ENCODE assay signal across 27 cellular contexts in genomic region chr2:128438586-128438985, GRCh38.
DNase-seq lines count a peak whose midpoint lies in the region; ATAC-seq and TF ChIP-seq lines count a peak whose summit lies in the region.
"Had no signal": no experiment of that assay in that cellular context is flagged by ENCODE, and none has a peak within 500 bp of the region (broad histone marks: within the 10 kb centered on the region; RNA-seq: fewer than 3 reads in every experiment).

No MANE protein-coding gene starts in this region.

- H3K4me3 Mint-ChIP-seq in osteocyte (ENCODE audit: unreplicated experiment) = no peak overlapping the region
- H3K4me3 Mint-ChIP-seq: activated CD4-positive, alpha-beta memory T cell treated with anti-CD3 and anti-CD28 coated beads for 36 hours; activated naive CD8-positive, alpha-beta T cell treated with anti-CD3 and anti-CD28 coated beads, Interleukin-2, amount 10 ng/mL, durations not matched to agents 7 days and 5 days; stimulated activated naive CD8-positive, alpha-beta T cell treated with anti-CD3 and anti-CD28 coated beads, Interleukin-15, amount 100 ng/mL, for 72 hours had no signal

- TF ChIP-seq CTCF in osteocyte (IDR thresholded peaks at IDR 0.05) = no peak

- no peaks in the 10 kb centered on the region for H3K36me3 ChIP-seq in BLaER1
- H3K36me3 ChIP-seq in MG63 = no peaks in the 10 kb centered on the region
- H3K36me3 ChIP-seq: ascending aorta, BE2C, HAP-1, lower lobe of right lung, transverse colon had no signal

- H4K20me1 ChIP-seq in BLaER1 = no peaks in the 10 kb centered on the region

- no peaks in the 10 kb centered on the region for H3K27me3 ChIP-seq in BLaER1
- no peaks in the 10 kb centered on the region for H3K27me3 ChIP-seq in MG63
- H3K27me3 ChIP-seq: ascending aorta, BE2C, transverse colon had no signal

- H3K4me2 ChIP-seq in BLaER1 = peak overlapping the region; percentile 98

- no peaks in the 10 kb centered on the region for H3K9me3 Mint-ChIP-seq in osteocyte (ENCODE audit: unreplicated experiment)
- H3K9me3 Mint-ChIP-seq: activated CD4-positive, alpha-beta memory T cell treated with anti-CD3 and anti-CD28 coated beads for 36 hours; activated naive CD8-positive, alpha-beta T cell treated with anti-CD3 and anti-CD28 coated beads, Interleukin-2, amount 10 ng/mL, durations not matched to agents 7 days and 5 days; stimulated activated naive CD8-positive, alpha-beta T cell treated with anti-CD3 and anti-CD28 coated beads, Interleukin-15, amount 100 ng/mL, for 72 hours had no signal

- ATAC-seq in HG03378 (IDR thresholded peaks at IDR 0.05; ENCODE audit: unreplicated experiment) = no peak
- no peak for ATAC-seq in GM21526 (IDR thresholded peaks at IDR 0.05; ENCODE audit: low FRiP score, unreplicated experiment)
- ATAC-seq: activated CD4-positive, CD25-positive, alpha-beta regulatory T cell treated with anti-CD3 and anti-CD28 coated beads, Interleukin-2, amount 50 U/mL, for 24 hours; K562; lower lobe of right lung; stimulated activated naive CD8-positive, alpha-beta T cell treated with anti-CD3 and anti-CD28 coated beads, Interleukin-15, amount 100 ng/mL, for 72 hours had no signal

- peak; percentile 21 for DNase-seq in activated CD8-positive, alpha-beta memory T cell treated with anti-CD3 and anti-CD28 coated beads for 24 hours
- DNase-seq in islet precursor cell (peak; percentile 36), osteocyte (ENCODE audit: extremely low spot score, unreplicated experiment) (peak; percentile 83), activated gamma-delta T cell (lab: John Stamatoyannopoulos, UW) (no peak), MG63 (no peak)
- DNase-seq: activated CD4-positive, alpha-beta memory T cell treated with anti-CD3 and anti-CD28 coated beads for 36 hours; activated naive CD8-positive, alpha-beta T cell treated with anti-CD3 and anti-CD28 coated beads, Interleukin-2, amount 10 ng/mL, durations not matched to agents 7 days and 5 days; activated T-cell treated with anti-CD3 and anti-CD28 coated beads for 4 hours; BE2C; central memory CD4-positive, alpha-beta T cell; DMS53; lower lobe of right lung; MM.1S; NCI-H1417; NCI-H2081 treated with DMSO at 0.1 percent for 48 hours; NCI-H446; psoas muscle; stimulated activated naive CD8-positive, alpha-beta T cell treated with anti-CD3 and anti-CD28 coated beads, Interleukin-15, amount 100 ng/mL, for 72 hours; transverse colon had no signal

- peaks cover 99% of the 10 kb centered on the region for H3K4me1 ChIP-seq in BLaER1
- H3K4me1 ChIP-seq: BE2C had no signal

- no peaks in the 10 kb centered on the region for H3K36me3 Mint-ChIP-seq in osteocyte (ENCODE audit: unreplicated experiment)
- H3K36me3 Mint-ChIP-seq: activated CD4-positive, alpha-beta memory T cell treated with anti-CD3 and anti-CD28 coated beads for 36 hours; activated naive CD8-positive, alpha-beta T cell treated with anti-CD3 and anti-CD28 coated beads, Interleukin-2, amount 10 ng/mL, durations not matched to agents 7 days and 5 days had no signal

- H3K27ac ChIP-seq in BLaER1 = peak overlapping the region; percentile 98
- H3K27ac ChIP-seq: ascending aorta, lower lobe of right lung, psoas muscle, SK-N-MC, transverse colon had no signal

- peaks cover 24% of the 10 kb centered on the region for H3K4me1 Mint-ChIP-seq in osteocyte (ENCODE audit: unreplicated experiment)
- H3K4me1 Mint-ChIP-seq: stimulated activated naive CD8-positive, alpha-beta T cell treated with anti-CD3 and anti-CD28 coated beads, Interleukin-15, amount 100 ng/mL, for 72 hours had no signal

- no peaks in the 10 kb centered on the region for H3K27me3 Mint-ChIP-seq in osteocyte (ENCODE audit: unreplicated experiment)

- H3K9me3 ChIP-seq in BLaER1 = no peaks in the 10 kb centered on the region
- no peaks in the 10 kb centered on the region for H3K9me3 ChIP-seq in MG63
- H3K9me3 ChIP-seq: ascending aorta, BE2C, HAP-1, lower lobe of right lung, psoas muscle, transverse colon had no signal

- H3K27ac Mint-ChIP-seq in osteocyte (ENCODE audit: unreplicated experiment) = no peak overlapping the region
- H3K27ac Mint-ChIP-seq: activated CD4-positive, alpha-beta memory T cell treated with anti-CD3 and anti-CD28 coated beads for 36 hours; activated naive CD8-positive, alpha-beta T cell treated with anti-CD3 and anti-CD28 coated beads, Interleukin-2, amount 10 ng/mL, durations not matched to agents 7 days and 5 days; stimulated activated naive CD8-positive, alpha-beta T cell treated with anti-CD3 and anti-CD28 coated beads, Interleukin-15, amount 100 ng/mL, for 72 hours had no signal

- no peak overlapping the region for H3K4me3 ChIP-seq in BLaER1
- H3K4me3 ChIP-seq in MG63 = no peak overlapping the region
- H3K4me3 ChIP-seq: ascending aorta, HAP-1, K562, lower lobe of right lung, psoas muscle, SK-N-MC, transverse colon had no signal

- no peak overlapping the region; the same call in 1 of the 2 replicates for H3K9ac ChIP-seq in BLaER1

Comparison
In these comparisons a context has a peak if more than half of its experiments do, and no peak if none do; other contexts are left out.
1. DNase-seq: peak in activated CD8-positive, alpha-beta memory T cell treated with anti-CD3 and anti-CD28 coated beads for 24 hours (single experiment), islet precursor cell (single experiment) and osteocyte (single experiment); none in activated gamma-delta T cell (single experiment) and MG63 (single experiment).